ENCODE assay signal across 21 cellular contexts in genomic region chr1:27509127-27510080, GRCh38. TPM values are rescaled to one million over a fixed set of nuclear protein-coding genes. Genes with fewer than 3 reads are reported as not detected.
DNase-seq lines count a peak whose midpoint lies in the region; ATAC-seq, FAIRE-seq and TF ChIP-seq lines count a peak whose summit lies in the region.
"Had no signal": no experiment of that assay in that cellular context is flagged by ENCODE, and none has a peak within 500 bp of the region (broad histone marks: within the 10 kb centered on the region; RNA-seq: fewer than 3 reads in every experiment).

No MANE protein-coding gene starts in this region.

- H3K27ac ChIP-seq in RWPE1, result peak overlapping the region; percentile 98
- H3K27ac ChIP-seq in small intestine (ENCODE audit: low read depth in 1 of 2, low read length in 1 of 2), result peak overlapping the region in 1 of 2 donors; percentile 66
- H3K27ac ChIP-seq: PC-9 had no signal

- H3K4me3 Mint-ChIP-seq in chondrocyte (ENCODE audit: unreplicated experiment), result no peak overlapping the region
- H3K4me3 Mint-ChIP-seq: activated CD8-positive, alpha-beta T cell treated with anti-CD3 and anti-CD28 coated beads for 36 hours; activated T-helper 17 cell treated with anti-CD3 and anti-CD28 coated beads, Interleukin-2, amount 50 U/mL, for 72 hours; CD8-positive, alpha-beta T cell; dendritic cell treated with granulocyte-macrophage colony-stimulating factor and Interleukin-4, amounts not matched to agents 40 ng/mL and 50 ng/mL, for 4 days had no signal

- 23 to 61% (median 41%) methylated on average over 9 of the region's 9 CpGs for WGBS in small intestine, 3 donors

- POLR2A ChIA-PET in RWPE1 (lab: Yijun Ruan, JAX; ENCODE audit: low non-redundant PET), result interaction anchor here (0.7 kb wide), 1 partner anchor 728 kb away, joined by 3 read pairs; no protein-coding TSS in a partner anchor

- H3K4me1 Mint-ChIP-seq in chondrocyte (ENCODE audit: low read depth), result peaks cover 18% of the 10 kb centered on the region
- H3K4me1 Mint-ChIP-seq: activated T-helper 17 cell treated with anti-CD3 and anti-CD28 coated beads, Interleukin-2, amount 50 U/mL, for 72 hours had no signal

- H3K36me3 Mint-ChIP-seq in chondrocyte (ENCODE audit: low read depth), result no peaks in the 10 kb centered on the region
- H3K36me3 Mint-ChIP-seq: CD8-positive, alpha-beta T cell had no signal

- no peaks in the 10 kb centered on the region for H3K36me3 ChIP-seq in small intestine (ENCODE audit: control insufficient read depth in 2 of 2, insufficient read depth in 2 of 2, low read length in 2 of 2)
- H3K36me3 ChIP-seq: HAP-1 had no signal

- no peak for FAIRE-seq in small intestine (lab: Jason Lieb, UNC)

- H3K27ac Mint-ChIP-seq in chondrocyte (ENCODE audit: unreplicated experiment), result no peak overlapping the region
- H3K27ac Mint-ChIP-seq: activated CD8-positive, alpha-beta T cell treated with anti-CD3 and anti-CD28 coated beads for 36 hours; activated T-helper 17 cell treated with anti-CD3 and anti-CD28 coated beads, Interleukin-2, amount 50 U/mL, for 72 hours; CD8-positive, alpha-beta T cell; dendritic cell treated with granulocyte-macrophage colony-stimulating factor and Interleukin-4, amounts not matched to agents 40 ng/mL and 50 ng/mL, for 4 days had no signal

- H3K27me3 Mint-ChIP-seq in chondrocyte (ENCODE audit: low read depth), result no peaks in the 10 kb centered on the region
- H3K27me3 Mint-ChIP-seq: activated CD8-positive, alpha-beta T cell treated with anti-CD3 and anti-CD28 coated beads for 36 hours; activated T-helper 17 cell treated with anti-CD3 and anti-CD28 coated beads, Interleukin-2, amount 50 U/mL, for 72 hours; dendritic cell treated with granulocyte-macrophage colony-stimulating factor and Interleukin-4, amounts not matched to agents 40 ng/mL and 50 ng/mL, for 4 days had no signal

- intact Hi-C loops in left colon (cut with DNase I, micrococcal nuclease), result no loop called here

- no peaks in the 10 kb centered on the region for H3K9me3 Mint-ChIP-seq in chondrocyte (ENCODE audit: low read depth)
- H3K9me3 Mint-ChIP-seq: activated CD8-positive, alpha-beta T cell treated with anti-CD3 and anti-CD28 coated beads for 36 hours; activated T-helper 17 cell treated with anti-CD3 and anti-CD28 coated beads, Interleukin-2, amount 50 U/mL, for 72 hours; CD8-positive, alpha-beta T cell; dendritic cell treated with granulocyte-macrophage colony-stimulating factor and Interleukin-4, amounts not matched to agents 40 ng/mL and 50 ng/mL, for 4 days had no signal

- DNase-seq in DMS79 treated with DMSO at 0.1 percent for 48 hours (lab: John Stamatoyannopoulos, UW) (peak; percentile 13), DMS79 (lab: John Stamatoyannopoulos, UW) (no peak), RWPE1 (ENCODE audit: low spot score) (no peak), left colon (peak; percentile 67 to 79), small intestine (peak; percentile 64), chondrocyte (ENCODE audit: low spot score) (no peak), GF-D8 (lab: John Stamatoyannopoulos, UW) (no peak)
- DNase-seq: activated CD8-positive, alpha-beta T cell treated with anti-CD3 and anti-CD28 coated beads for 36 hours; amniotic stem cell; CD8-positive, alpha-beta T cell; islet precursor cell; NCI-H2081; NCI-H524 treated with DMSO at 0.1 percent for 48 hours; PC-9; stimulated activated CD4-positive, alpha-beta T cell treated with anti-CD3 and anti-CD28 coated beads, Interleukin-15, amount 100 ng/mL, for 24 hours; substantia nigra had no signal

- H3K9me3 ChIP-seq in small intestine (ENCODE audit: control insufficient read depth, low read depth), result no peaks in the 10 kb centered on the region
- H3K9me3 ChIP-seq: HAP-1, psoas muscle had no signal

- ATAC-seq in left colon (peak; percentile 89), HG02610 (IDR thresholded peaks at IDR 0.05; ENCODE audit: unreplicated experiment) (no peak)
- ATAC-seq: activated CD8-positive, alpha-beta T cell treated with anti-CD3 and anti-CD28 coated beads for 36 hours; activated T-helper 17 cell treated with anti-CD3 and anti-CD28 coated beads, Interleukin-2, amount 50 U/mL, for 72 hours; CD8-positive, alpha-beta T cell; psoas muscle had no signal

- CTCF ChIA-PET in RWPE1 (lab: Yijun Ruan, JAX), result no interaction called here

- H3K4me3 ChIP-seq in small intestine (ENCODE audit: low read depth in 1 of 2, low read length in 2 of 2), result no peak overlapping the region
- H3K4me3 ChIP-seq: HAP-1, PC-9, psoas muscle had no signal

- H3K27me3 ChIP-seq in small intestine (ENCODE audit: control insufficient read depth in 2 of 2, insufficient read depth in 2 of 2, low read length in 2 of 2), result no peaks in the 10 kb centered on the region

- H3K4me1 ChIP-seq in small intestine (ENCODE audit: control insufficient read depth in 2 of 2, insufficient read depth in 1 of 2, low read depth in 1 of 2, low read length in 1 of 2), result peaks cover 0 to 7% of the 10 kb centered on the region in 2 donors

- TF ChIP-seq CTCF in RWPE1 (conservative IDR thresholded peaks at IDR 0.05; ENCODE audit: low read depth) (no peak), chondrocyte (IDR thresholded peaks at IDR 0.05) (no peak)

RNA-seq across cellular contexts. Expression of gene WASF2, which starts 19.4 kb away (rescaled TPM):
- 100 to 1,000 TPM in 1 of 2 donors, 10 to 100 TPM in 1; 97.7 to 144 TPM for total RNA-seq in left colon
- 10 to 100 TPM; 19.5 to 49.3 (median 20.5) TPM for polyA plus RNA-seq in small intestine
- 114 to 136 TPM (median 128 TPM) in 3 replicates for total RNA-seq in chondrocyte

Comparison
In these comparisons a context has a peak if more than half of its experiments do, and no peak if none do; other contexts are left out.
1. DNase-seq: peak in DMS79 treated with DMSO at 0.1 percent for 48 hours (single experiment), left colon (2 of 2) and small intestine (single experiment); none in DMS79 (single experiment), RWPE1 (single experiment), chondrocyte (single experiment) and GF-D8 (single experiment).